Comparison of ENCODE assay signal across 29 cellular contexts in the genomic region with DNA sequence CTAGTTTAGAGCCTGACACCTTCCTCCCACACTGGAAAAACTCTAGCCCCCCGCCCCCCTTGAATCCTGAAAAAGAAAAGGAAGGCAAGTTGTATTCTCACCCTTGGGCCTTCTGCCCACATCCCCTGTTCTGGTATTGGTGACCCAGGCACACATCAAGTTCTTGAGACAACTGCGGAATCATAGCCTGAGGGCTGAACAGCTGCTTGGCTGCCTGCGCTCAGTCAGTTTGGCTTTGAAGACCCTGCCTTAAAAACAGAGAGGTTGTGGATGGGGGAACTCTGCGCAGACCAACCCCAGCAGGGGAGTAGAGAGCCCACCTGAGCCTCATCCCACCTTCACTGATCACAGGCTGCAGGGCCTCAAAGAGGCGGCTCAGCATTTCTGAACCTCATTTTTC.
"Had no signal": no experiment of that assay in that cellular context is flagged by ENCODE, and none has a peak within 500 bp of the region (broad histone marks: within the 10 kb centered on the region; RNA-seq: fewer than 3 reads in every experiment).

No MANE protein-coding gene starts in this region.

- H3K9me3 ChIP-seq: adrenal gland, body of pancreas, esophagus squamous epithelium had no signal

- H3K4me3 Mint-ChIP-seq: activated CD4-positive, alpha-beta memory T cell treated with anti-CD3 and anti-CD28 coated beads for 36 hours; activated CD8-positive, alpha-beta memory T cell treated with anti-CD3 and anti-CD28 coated beads, Interleukin-2, amount 10 ng/mL, durations not matched to agents 7 days and 5 days; activated CD8-positive, alpha-beta T cell treated with anti-CD3 and anti-CD28 coated beads, Interleukin-2, amount 10 ng/mL, durations not matched to agents 7 days and 5 days; activated naive CD4-positive, alpha-beta T cell treated with anti-CD3 and anti-CD28 coated beads for 36 hours; activated naive CD4-positive, alpha-beta T cell treated with anti-CD3 and anti-CD28 coated beads, Interleukin-2, amount 50 U/mL, for 24 hours; activated naive CD8-positive, alpha-beta T cell treated with anti-CD3 and anti-CD28 coated beads for 36 hours; activated naive CD8-positive, alpha-beta T cell treated with anti-CD3 and anti-CD28 coated beads, Interleukin-2, amount 50 U/mL, for 24 hours; activated T-helper 1 cell treated with anti-CD3 and anti-CD28 coated beads, Interleukin-12 subunit alpha, Interleukin-12 subunit beta, Interleukin-2, Interleukin-4 antibody, amounts not matched to agents 30 ng/mL and 10 ng/mL and 1 ng/mL, durations not matched to agents 14 hours and 24 hours and 36 hours; effector memory CD8-positive, alpha-beta T cell; WTC11 had no signal

- H3K4me3 ChIP-seq: adrenal gland, body of pancreas, esophagus squamous epithelium, gastroesophageal sphincter had no signal

- H3K27ac ChIP-seq: adrenal gland, body of pancreas, esophagus squamous epithelium, gastroesophageal sphincter, VCaP had no signal

- H3K27me3 Mint-ChIP-seq: activated naive CD8-positive, alpha-beta T cell treated with anti-CD3 and anti-CD28 coated beads for 36 hours; effector memory CD8-positive, alpha-beta T cell had no signal

- H3K4me1 Mint-ChIP-seq: activated naive CD4-positive, alpha-beta T cell treated with anti-CD3 and anti-CD28 coated beads, Interleukin-2, amount 50 U/mL, for 24 hours; activated naive CD8-positive, alpha-beta T cell treated with anti-CD3 and anti-CD28 coated beads, Interleukin-2, amount 50 U/mL, for 24 hours had no signal

- DNase-seq: activated CD4-positive, alpha-beta memory T cell treated with anti-CD3 and anti-CD28 coated beads for 36 hours; activated CD4-positive, alpha-beta T cell treated with anti-CD3 and anti-CD28 coated beads for 48 hours; activated CD8-positive, alpha-beta memory T cell treated with anti-CD3 and anti-CD28 coated beads, Interleukin-2, amount 10 ng/mL, durations not matched to agents 7 days and 5 days; activated CD8-positive, alpha-beta memory T cell treated with anti-CD3 and anti-CD28 coated beads, Interleukin-2, amount 50 U/mL, for 4 hours; activated CD8-positive, alpha-beta T cell treated with anti-CD3 and anti-CD28 coated beads, Interleukin-2, amount 10 ng/mL, durations not matched to agents 7 days and 5 days; activated effector memory CD4-positive, alpha-beta T cell treated with anti-CD3 and anti-CD28 coated beads, Interleukin-2, amount 50 U/mL, for 16 hours; activated naive CD4-positive, alpha-beta T cell treated with anti-CD3 and anti-CD28 coated beads for 36 hours; activated naive CD8-positive, alpha-beta T cell treated with anti-CD3 and anti-CD28 coated beads for 36 hours; activated naive CD8-positive, alpha-beta T cell treated with anti-CD3 and anti-CD28 coated beads, Interleukin-2, amount 50 U/mL, for 24 hours; activated T-cell treated with anti-CD3 and anti-CD28 coated beads, Interleukin-2, amount 50 U/mL, for 1 hour; activated T-cell treated with anti-CD3 and anti-CD28 coated beads, Interleukin-2, amount 50 U/mL, for 48 hours; adrenal gland; amygdala; aorta; body of pancreas; caudate nucleus; cortex of kidney; dermis blood vessel endothelial cell; effector CD4-positive, alpha-beta T cell; effector memory CD8-positive, alpha-beta T cell; erythroblast; esophagus squamous epithelium; T-helper 2 cell had no signal

- H3K36me3 Mint-ChIP-seq: activated CD4-positive, alpha-beta memory T cell treated with anti-CD3 and anti-CD28 coated beads for 36 hours; activated naive CD4-positive, alpha-beta T cell treated with anti-CD3 and anti-CD28 coated beads, Interleukin-2, amount 50 U/mL, for 24 hours; activated naive CD8-positive, alpha-beta T cell treated with anti-CD3 and anti-CD28 coated beads for 36 hours; WTC11 had no signal

- H3K9me3 Mint-ChIP-seq: activated CD4-positive, alpha-beta memory T cell treated with anti-CD3 and anti-CD28 coated beads for 36 hours; activated naive CD4-positive, alpha-beta T cell treated with anti-CD3 and anti-CD28 coated beads for 36 hours; activated naive CD4-positive, alpha-beta T cell treated with anti-CD3 and anti-CD28 coated beads, Interleukin-2, amount 50 U/mL, for 24 hours; activated naive CD8-positive, alpha-beta T cell treated with anti-CD3 and anti-CD28 coated beads, Interleukin-2, amount 50 U/mL, for 24 hours; activated T-helper 1 cell treated with anti-CD3 and anti-CD28 coated beads, Interleukin-12 subunit alpha, Interleukin-12 subunit beta, Interleukin-2, Interleukin-4 antibody, amounts not matched to agents 30 ng/mL and 10 ng/mL and 1 ng/mL, durations not matched to agents 14 hours and 24 hours and 36 hours; activated T-helper 2 cell treated with anti-CD3 and anti-CD28 coated beads, Interferon-gamma antibody, Interleukin-2, Interleukin-4, amounts not matched to agents 10 μg/mL and 5 μg/mL and 100 μg/mL, durations not matched to agents 14 hours and 24 hours and 36 hours; effector memory CD8-positive, alpha-beta T cell; WTC11 had no signal

- H3K27ac Mint-ChIP-seq: activated CD4-positive, alpha-beta memory T cell treated with anti-CD3 and anti-CD28 coated beads for 36 hours; activated CD8-positive, alpha-beta memory T cell treated with anti-CD3 and anti-CD28 coated beads, Interleukin-2, amount 10 ng/mL, durations not matched to agents 7 days and 5 days; activated CD8-positive, alpha-beta T cell treated with anti-CD3 and anti-CD28 coated beads, Interleukin-2, amount 10 ng/mL, durations not matched to agents 7 days and 5 days; activated naive CD4-positive, alpha-beta T cell treated with anti-CD3 and anti-CD28 coated beads for 36 hours; activated naive CD4-positive, alpha-beta T cell treated with anti-CD3 and anti-CD28 coated beads, Interleukin-2, amount 50 U/mL, for 24 hours; activated naive CD8-positive, alpha-beta T cell treated with anti-CD3 and anti-CD28 coated beads for 36 hours; activated naive CD8-positive, alpha-beta T cell treated with anti-CD3 and anti-CD28 coated beads, Interleukin-2, amount 50 U/mL, for 24 hours; activated T-helper 1 cell treated with anti-CD3 and anti-CD28 coated beads, Interleukin-12 subunit alpha, Interleukin-12 subunit beta, Interleukin-2, Interleukin-4 antibody, amounts not matched to agents 30 ng/mL and 10 ng/mL and 1 ng/mL, durations not matched to agents 14 hours and 24 hours and 36 hours; activated T-helper 2 cell treated with anti-CD3 and anti-CD28 coated beads, Interferon-gamma antibody, Interleukin-2, Interleukin-4, amounts not matched to agents 10 μg/mL and 5 μg/mL and 100 μg/mL, durations not matched to agents 14 hours and 24 hours and 36 hours; WTC11 had no signal

- H3K36me3 ChIP-seq: adrenal gland, esophagus squamous epithelium, gastroesophageal sphincter had no signal

- H3K27me3 ChIP-seq: adrenal gland, body of pancreas, esophagus squamous epithelium, gastroesophageal sphincter had no signal
